21 cellular contexts compared by ENCODE assay signal in genomic region chr9:78786794-78787193, GRCh38.
DNase-seq lines count a peak whose midpoint lies in the region; TF ChIP-seq lines count a peak whose summit lies in the region.
"Had no signal": no experiment of that assay in that cellular context is flagged by ENCODE, and none has a peak within 500 bp of the region (broad histone marks: within the 10 kb centered on the region; RNA-seq: fewer than 3 reads in every experiment).

No MANE protein-coding gene starts in this region.

- no peaks in the 10 kb centered on the region for H3K9me3 ChIP-seq in endodermal cell (ENCODE audit: control insufficient read depth, low read length)
- H3K9me3 ChIP-seq: upper lobe of left lung had no signal

- DNase-seq in AG08395 (ENCODE audit: low spot score): peak; percentile 75
- DNase-seq in HT1080 (ENCODE audit: low read depth): peak; percentile 75
- DNase-seq in astrocyte of the spinal cord (ENCODE audit: low read depth, low spot score): peak; percentile 48
- peak; percentile 24 for DNase-seq in hepatic stellate cell (ENCODE audit: low spot score)
- no peak for DNase-seq in endodermal cell
- no peak for DNase-seq in NCI-H2029 (lab: John Stamatoyannopoulos, UW)
- DNase-seq in head of caudate nucleus: no peak
- DNase-seq in lower leg skin (ENCODE audit: low spot score in 2 of 2): no peak
- DNase-seq: activated CD4-positive, alpha-beta T cell treated with anti-CD3 and anti-CD28 coated beads for 4 hours; activated naive CD4-positive, alpha-beta T cell; CD8-positive, alpha-beta memory T cell; erythroblast; GOT3; hippocampal formation; kidney glomerular epithelial cell; NCI-H1092 treated with DMSO at 0.1 percent for 48 hours; NCI-H69; retina; stimulated activated naive CD8-positive, alpha-beta T cell treated with anti-CD3 and anti-CD28 coated beads, Interleukin-15, Interleukin-2, amounts not matched to agents 100 U/mL and 50 U/mL, for 24 hours; upper lobe of left lung had no signal

- no peaks in the 10 kb centered on the region for H3K27me3 Mint-ChIP-seq in endodermal cell (ENCODE audit: insufficient read depth)

- H3K27ac Mint-ChIP-seq in endodermal cell: no peak overlapping the region
- H3K27ac Mint-ChIP-seq: CD8-positive, alpha-beta memory T cell had no signal

- H3K4me3 ChIP-seq in astrocyte of the spinal cord (ENCODE audit: low read depth, low read length): no peak overlapping the region
- H3K4me3 ChIP-seq in endodermal cell (ENCODE audit: low read length): no peak overlapping the region
- no peak overlapping the region for H3K4me3 ChIP-seq in lower leg skin (ENCODE audit: low read depth, poor library complexity, severe bottlenecking)
- H3K4me3 ChIP-seq: GM12878, upper lobe of left lung had no signal

- in situ Hi-C loops in astrocyte of the spinal cord (cut with HindIII; ENCODE audit: low sequenced_read_pairs): no loop called here

- no peaks in the 10 kb centered on the region for H3K36me3 ChIP-seq in endodermal cell (ENCODE audit: control insufficient read depth, insufficient read depth, low read length)
- H3K36me3 ChIP-seq: upper lobe of left lung had no signal

- no peaks in the 10 kb centered on the region for H3K36me3 Mint-ChIP-seq in endodermal cell (ENCODE audit: low read depth)
- H3K36me3 Mint-ChIP-seq: CD8-positive, alpha-beta memory T cell had no signal

- no peak overlapping the region for H3K4me3 Mint-ChIP-seq in endodermal cell
- H3K4me3 Mint-ChIP-seq: CD8-positive, alpha-beta memory T cell had no signal

- no peaks in the 10 kb centered on the region for H3K4me1 ChIP-seq in endodermal cell (ENCODE audit: control insufficient read depth, insufficient read depth, low read length)
- H3K4me1 ChIP-seq: upper lobe of left lung had no signal

- TF ChIP-seq CTCF in astrocyte of the spinal cord (IDR thresholded peaks at IDR 0.05; ENCODE audit: low read depth, low read length): no peak
- no peak for TF ChIP-seq CTCF in endodermal cell (conservative IDR thresholded peaks at IDR 0.05)
- TF ChIP-seq CTCF in lower leg skin (IDR thresholded peaks at IDR 0.05): no peak

- TF ChIP-seq POLR2A in lower leg skin (IDR thresholded peaks at IDR 0.05): no peak

- intact Hi-C loops in head of caudate nucleus (cut with DNase I) (no loop called here), lower leg skin (cut with DNase I; ENCODE audit: low total_unique reads) (no loop called here)

- no peak overlapping the region for H3K27ac ChIP-seq in endodermal cell (ENCODE audit: low read depth, low read length)
- H3K27ac ChIP-seq: upper lobe of left lung had no signal

- H3K27me3 ChIP-seq in endodermal cell (ENCODE audit: control insufficient read depth, insufficient read depth, low read length, poor library complexity, severe bottlenecking): no peaks in the 10 kb centered on the region
- H3K27me3 ChIP-seq: upper lobe of left lung had no signal

- 68 to 93% methylated on average over 2 to 3 of the region's 3 CpGs for WGBS in endodermal cell (ENCODE audit: insufficient coverage in 1 of 2, insufficient read length in 1 of 2), 2 experiments
- WGBS in lower leg skin, 2 donors: 69 to 74% methylated on average over 3 of the region's 3 CpGs

- H3K4me1 Mint-ChIP-seq in endodermal cell: no peaks in the 10 kb centered on the region
- H3K4me1 Mint-ChIP-seq: CD8-positive, alpha-beta memory T cell had no signal

- H3K9me3 Mint-ChIP-seq in endodermal cell: no peaks in the 10 kb centered on the region

- H3K9ac ChIP-seq in endodermal cell (ENCODE audit: extremely low read depth, low read length, poor library complexity, severe bottlenecking): no peak overlapping the region

Comparison
In these comparisons a context has a peak if more than half of its experiments do, and no peak if none do; other contexts are left out.
1. DNase-seq: peak in AG08395 (single experiment), HT1080 (single experiment), astrocyte of the spinal cord (single experiment) and hepatic stellate cell (single experiment); none in endodermal cell (single experiment), NCI-H2029 (single experiment), head of caudate nucleus (0 of 42) and lower leg skin (0 of 2).